Comparison of ENCODE assay signal across 16 cellular contexts in genomic region chr2:238811765-238812164, GRCh38. TPM values are rescaled to one million over a fixed set of nuclear protein-coding genes. Genes with fewer than 3 reads are reported as not detected.
A peak's percentile ranks its signal among the peaks of the same experiment; 100 is the strongest.
DNase-seq lines count a peak whose midpoint lies in the region; ATAC-seq and TF ChIP-seq lines count a peak whose summit lies in the region.
"Had no signal": no experiment of that assay in that cellular context is flagged by ENCODE, and none has a peak within 500 bp of the region (broad histone marks: within the 10 kb centered on the region; RNA-seq: fewer than 3 reads in every experiment).

No MANE protein-coding gene starts in this region.

- TF ChIP-seq POLR2A in esophagus squamous epithelium (IDR thresholded peaks at IDR 0.05): no peak

- WGBS in esophagus squamous epithelium, 2 donors: 68 to 75% methylated on average over 5 of the region's 5 CpGs

- H3K4me1 ChIP-seq in esophagus squamous epithelium: no peaks in the 10 kb centered on the region
- H3K4me1 ChIP-seq: A549, Peyer's patch had no signal

- peak; percentile 54 for DNase-seq in AG09309 (ENCODE audit: low read depth)
- peak; percentile 15 for DNase-seq in ELR (ENCODE audit: low read depth)
- peak; percentile 26 for DNase-seq in choroid plexus epithelial cell (ENCODE audit: low read depth)
- DNase-seq in myocyte (ENCODE audit: low read depth): peak; percentile 26
- no peak for DNase-seq in left cardiac atrium
- DNase-seq in activated T-cell treated with anti-CD3 and anti-CD28 coated beads, Interleukin-2, amount 50 U/mL, for 48 hours: no peak
- no peak for DNase-seq in esophagus squamous epithelium (lab: John Stamatoyannopoulos, UW)
- DNase-seq: Kasumi-1, NCI-H187 treated with DMSO at 0.1 percent for 48 hours, NCI-H2171 treated with DMSO at 0.1 percent for 48 hours, Peyer's patch, SHP77 treated with DMSO at 0.1 percent for 48 hours had no signal

- H3K27ac ChIP-seq in esophagus squamous epithelium: peak overlapping the region in 1 of 4 donors; percentile 14
- H3K27ac ChIP-seq: A549, C4-2B, Peyer's patch had no signal

- peaks cover 0 to 33% (median 0%) of the 10 kb centered on the region in 4 donors for H3K27me3 ChIP-seq in esophagus squamous epithelium
- H3K27me3 ChIP-seq: Peyer's patch had no signal

- intact Hi-C loops in left cardiac atrium (cut with DNase I): no loop called here
- intact Hi-C loops in esophagus squamous epithelium (cut with DNase I): no loop called here

- H3K4me3 ChIP-seq in AG09309 (ENCODE audit: control insufficient read depth, low read depth, low read length) (no peak overlapping the region), choroid plexus epithelial cell (ENCODE audit: low read depth, low read length) (no peak overlapping the region), esophagus squamous epithelium (no peak overlapping the region)
- H3K4me3 ChIP-seq: A549, Peyer's patch had no signal

- TF ChIP-seq CTCF in AG09309 (IDR thresholded peaks at IDR 0.05; ENCODE audit: control insufficient read depth, insufficient read depth, low read depth, low read length, missing control alignments): no peak
- TF ChIP-seq CTCF in choroid plexus epithelial cell (conservative IDR thresholded peaks at IDR 0.05; ENCODE audit: low read depth, low read length): no peak
- no peak for TF ChIP-seq CTCF in esophagus squamous epithelium (IDR thresholded peaks at IDR 0.05)

- no peak for ATAC-seq in left cardiac atrium
- no peak for ATAC-seq in GM19035 (IDR thresholded peaks at IDR 0.05; ENCODE audit: unreplicated experiment)
- ATAC-seq: A549, HCT116 had no signal

- H3K36me3 ChIP-seq in esophagus squamous epithelium: no peaks in the 10 kb centered on the region
- H3K36me3 ChIP-seq: Peyer's patch had no signal

- H3K9me3 ChIP-seq in esophagus squamous epithelium: peaks cover 0 to 12% (median 9%) of the 10 kb centered on the region in 3 donors
- H3K9me3 ChIP-seq: Peyer's patch had no signal

RNA-seq across cellular contexts. Expression of gene TWIST2, which starts 36.1 kb away (rescaled TPM):
- total RNA-seq in myocyte (5.0 and 9.2 TPM in 2 replicates), left cardiac atrium (1 to 10 TPM; 7.6 to 8.3 TPM), esophagus squamous epithelium (10 to 100 TPM in 1 of 4 donors, 1 to 10 TPM in 3; 3.1 to 33.0 (median 4.9) TPM)
- 4.6 TPM for polyA plus RNA-seq in myocyte (2012)

Comparison
In these comparisons a context has a peak if more than half of its experiments do, and no peak if none do; other contexts are left out.
1. DNase-seq: peak in AG09309 (single experiment), ELR (single experiment), choroid plexus epithelial cell (single experiment) and myocyte (single experiment); none in left cardiac atrium (single experiment), activated T-cell treated with anti-CD3 and anti-CD28 coated beads, Interleukin-2, amount 50 U/mL, for 48 hours (0 of 2) and esophagus squamous epithelium (single experiment).